In the genomic region with DNA sequence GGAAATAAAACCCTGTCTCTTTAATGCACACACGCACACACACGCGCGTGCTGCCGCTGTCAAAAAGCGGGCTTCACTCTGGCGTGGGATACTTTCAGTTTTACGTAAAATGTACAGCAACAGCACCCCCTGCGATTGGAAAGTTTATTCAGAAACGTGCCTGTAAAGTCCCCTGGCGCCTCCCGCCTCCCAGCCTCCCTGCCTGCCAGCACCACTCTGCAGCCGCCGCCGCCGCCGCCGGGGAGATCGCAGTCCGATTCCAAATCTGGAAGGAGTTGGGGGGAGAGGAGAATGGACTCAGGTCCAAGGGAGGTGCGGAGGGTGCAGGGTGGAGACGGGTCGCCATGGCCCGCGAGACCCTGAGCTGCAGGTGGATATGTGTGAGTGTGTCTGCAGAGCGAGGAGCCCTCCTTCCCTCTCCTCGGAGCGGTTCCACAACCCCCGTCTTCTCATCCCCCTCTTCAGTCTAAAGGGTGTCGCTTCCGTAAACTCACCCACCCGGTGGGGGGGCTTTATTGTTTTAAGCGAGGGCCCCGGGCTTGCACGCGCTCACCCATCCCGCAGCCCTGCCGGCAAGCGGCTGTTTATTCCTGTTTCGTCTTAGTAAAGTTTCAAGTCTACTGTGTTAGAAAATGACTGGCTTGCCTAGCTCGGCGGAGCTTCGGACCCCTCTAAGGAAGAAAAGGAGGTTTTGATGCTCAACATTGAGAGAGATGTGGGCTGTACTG, we compare ENCODE assay signal across 8 cellular contexts. TPM values are rescaled to one million over a fixed set of nuclear protein-coding genes. Genes with fewer than 3 reads are reported as not detected.
A peak's percentile ranks its signal among the peaks of the same experiment; 100 is the strongest.
DNase-seq lines count a peak whose midpoint lies in the region; ATAC-seq and TF ChIP-seq lines count a peak whose summit lies in the region.

No MANE protein-coding gene starts in this region.

- H2BK5ac ChIP-seq in H9 (ENCODE audit: insufficient read length, low read length): no peak overlapping the region

- no peak overlapping the region for H3K23ac ChIP-seq in H9 (ENCODE audit: insufficient read length, low read depth, low read length)

- POLR2A ChIA-PET in T-cell (lab: Charles Lee): no interaction called here

- H3K4me2 ChIP-seq in H9 (ENCODE audit: insufficient read depth, insufficient read length, low read length): peak overlapping the region; percentile 94
- peak overlapping the region; percentile 80 for H3K4me2 ChIP-seq in Loucy (ENCODE audit: low read depth, low read length, poor library complexity, severe bottlenecking)

- peak overlapping the region; percentile 52; the same call in 1 of the 2 replicates for H3K14ac ChIP-seq in H9 (ENCODE audit: insufficient read depth, low read length)

- no CpG with 5 or more reads among the region's 43 CpGs for WGBS in H9 (ENCODE audit: extremely low coverage, insufficient read length, low lambda C conversion rate)

- no peak overlapping the region for H2AFZ ChIP-seq in H9 (ENCODE audit: low read length)
- peak overlapping the region; percentile 88 for H2AFZ ChIP-seq in Loucy (ENCODE audit: low read length)

- CTCF ChIA-PET in T-cell (lab: Charles Lee): interaction anchor here in 1 of 2 donors (0.6 kb wide), 1 partner anchor 1108 kb away, joined by 5 read pairs; no protein-coding TSS in a partner anchor

- no peak overlapping the region for H3T11ph ChIP-seq in H9 (ENCODE audit: low read length)

- no peak overlapping the region for H3K4ac ChIP-seq in H9 (ENCODE audit: low read depth, low read length)

- H2BK20ac ChIP-seq in H9 (ENCODE audit: low read depth, low read length, poor library complexity, severe bottlenecking): no peak overlapping the region

- peaks cover 47% of the 10 kb centered on the region for H3K23me2 ChIP-seq in H9 (ENCODE audit: insufficient read length, low read depth, low read length, poor library complexity, severe bottlenecking)

- no peaks in the 10 kb centered on the region for H4K20me1 ChIP-seq in H9 (ENCODE audit: control insufficient read depth, insufficient read depth, insufficient read length)
- peaks cover 14% of the 10 kb centered on the region for H4K20me1 ChIP-seq in Loucy (ENCODE audit: insufficient read depth, low read length, poor library complexity, severe bottlenecking)

- no peak overlapping the region for H3K56ac ChIP-seq in H9 (ENCODE audit: insufficient read length, low read depth, low read length)

- H4K5ac ChIP-seq in H9 (ENCODE audit: insufficient read length, low read depth, low read length): no peak overlapping the region

- DNase-seq in NCI-H2107 treated with DMSO at 0.1 percent for 48 hours (lab: John Stamatoyannopoulos, UW; ENCODE audit: unreplicated experiment) (peak; percentile 14), NCI-H2107 (lab: John Stamatoyannopoulos, UW) (no peak), H9 (peak; percentile 66), T-cell (peak in 32 of 34 experiments; percentile 31 to 70 (median 51)), brain microvascular endothelial cell (no peak), kidney epithelial cell (ENCODE audit: low read depth) (peak; percentile 38)
- peak; percentile 45 to 47 for DNase-seq in stimulated activated CD4-positive, alpha-beta T cell treated with anti-CD3 and anti-CD28 coated beads, Interleukin-2, amount 100 ng/mL, for 48 hours

- H3K4me1 ChIP-seq in H9 (ENCODE audit: insufficient read depth, low read length) (no peaks in the 10 kb centered on the region), Loucy (ENCODE audit: insufficient read depth, low read length, poor library complexity, severe bottlenecking) (peaks cover 19% of the 10 kb centered on the region)

- peak; percentile 52 to 73 (median 58) for ATAC-seq in T-cell (replicated peaks in 1 of 4)

- H3K36me3 ChIP-seq in Loucy (ENCODE audit: insufficient read depth, low read length): no peaks in the 10 kb centered on the region
- no peaks in the 10 kb centered on the region for H3K36me3 ChIP-seq in brain microvascular endothelial cell (replicated peaks)
- no peaks in the 10 kb centered on the region for H3K36me3 ChIP-seq in kidney epithelial cell (ENCODE audit: control insufficient read depth, insufficient read depth, low read length)

- H4K91ac ChIP-seq in H9 (ENCODE audit: insufficient read length, low read depth, low read length): no peak overlapping the region

- H3K18ac ChIP-seq in H9 (ENCODE audit: insufficient read length, low read depth, low read length): peak overlapping the region; percentile 5

- H2BK120ac ChIP-seq in H9 (ENCODE audit: low read depth, low read length, poor library complexity, severe bottlenecking): no peak overlapping the region

- H3K27me3 ChIP-seq in H9 (ENCODE audit: insufficient read depth, low read length) (no peaks in the 10 kb centered on the region), Loucy (ENCODE audit: insufficient read depth, low read length, poor library complexity, severe bottlenecking) (peaks cover 26% of the 10 kb centered on the region), brain microvascular endothelial cell (replicated peaks) (peaks cover 16% of the 10 kb centered on the region), kidney epithelial cell (ENCODE audit: control insufficient read depth, insufficient read depth, low read length) (peaks cover 37% of the 10 kb centered on the region)

- H3K27ac Mint-ChIP-seq in H9 (peak overlapping the region; percentile 90 to 98 (median 94)), T-cell (peak overlapping the region; percentile 35 to 72)

- H3K9me3 ChIP-seq in H9 (ENCODE audit: control insufficient read depth, low read depth, low read length) (no peaks in the 10 kb centered on the region), Loucy (ENCODE audit: insufficient read depth, low read depth, low read length) (no peaks in the 10 kb centered on the region)

- H3K79me2 ChIP-seq in H9 (ENCODE audit: insufficient read depth, low read length) (peaks cover 1% of the 10 kb centered on the region; the same call in 1 of the 2 replicates), Loucy (ENCODE audit: insufficient read depth, low read length) (peaks cover 28% of the 10 kb centered on the region; the same call in 1 of the 2 replicates)

- no peak overlapping the region for H2AK5ac ChIP-seq in H9 (ENCODE audit: insufficient read length, low read length)

- H3K4me3 ChIP-seq in Loucy (ENCODE audit: low read length, poor library complexity, severe bottlenecking): peak overlapping the region; percentile 93
- peak overlapping the region; percentile 86 for H3K4me3 ChIP-seq in brain microvascular endothelial cell (ENCODE audit: low read depth, low read length)
- H3K4me3 ChIP-seq in kidney epithelial cell (ENCODE audit: low read depth, low read length): peak overlapping the region; percentile 72

- H3K36me3 Mint-ChIP-seq in H9 (ENCODE audit: insufficient read depth in 1 of 3, low read depth in 3 of 3): peaks cover 0 to 8% (median 2%) of the 10 kb centered on the region in 3 experiments; a peak in 3 of 7 replicates
- no peaks in the 10 kb centered on the region for H3K36me3 Mint-ChIP-seq in T-cell

- H3K9me2 ChIP-seq in Loucy (replicated peaks; ENCODE audit: low read depth, low read length): no peaks in the 10 kb centered on the region

- H3K27me3 Mint-ChIP-seq in H9 (ENCODE audit: low read depth): peaks cover 25% of the 10 kb centered on the region
- peaks cover 32 to 62% of the 10 kb centered on the region in 2 donors for H3K27me3 Mint-ChIP-seq in T-cell

- peak; percentile 43; the same call in 2 of the 3 replicates for TF ChIP-seq CTCF in H9 (conservative IDR thresholded peaks at IDR 0.05)
- TF ChIP-seq CTCF in Loucy (conservative IDR thresholded peaks at IDR 0.05; ENCODE audit: low read length): peak; percentile 57
- peak; percentile 52 for TF ChIP-seq CTCF in brain microvascular endothelial cell (IDR thresholded peaks at IDR 0.05; ENCODE audit: low read depth, low read length, missing control alignments)
- peak; percentile 31 for TF ChIP-seq CTCF in kidney epithelial cell (IDR thresholded peaks at IDR 0.05; ENCODE audit: insufficient read depth, low read length, poor library complexity, severe bottlenecking)

- H3K9me3 Mint-ChIP-seq in H9 (no peaks in the 10 kb centered on the region), T-cell (no peaks in the 10 kb centered on the region)

- H3K9ac ChIP-seq in H9 (ENCODE audit: extremely low read depth, insufficient read length, low read length): peak overlapping the region; percentile 55
- peak overlapping the region; percentile 72 for H3K9ac ChIP-seq in Loucy (ENCODE audit: low read depth, low read length, poor library complexity, severe bottlenecking)

- no peaks in the 10 kb centered on the region for H3K79me1 ChIP-seq in H9 (ENCODE audit: insufficient read depth, low read depth, low read length, poor library complexity, severe bottlenecking)

- H4K8ac ChIP-seq in H9 (replicated peaks; ENCODE audit: insufficient read length, low read depth, low read length): no peak overlapping the region

- H2BK12ac ChIP-seq in H9 (ENCODE audit: insufficient read length, low read depth, low read length): no peak overlapping the region

- H3K27ac ChIP-seq in H9 (ENCODE audit: insufficient read length, low read depth, low read length) (peak overlapping the region; percentile 53), brain microvascular endothelial cell (no peak overlapping the region)

- in situ Hi-C loops in brain microvascular endothelial cell (cut with HindIII; ENCODE audit: low pct_ligation_motif_present, low sequenced_read_pairs): no loop called here

- no peak overlapping the region for H2BK15ac ChIP-seq in H9 (ENCODE audit: low read depth, low read length)

- H3K4me3 Mint-ChIP-seq in H9: peak overlapping the region; percentile 95 to 96
- H3K4me3 Mint-ChIP-seq in T-cell: peak overlapping the region; percentile 84 to 93 (median 84)

- H3K4me1 Mint-ChIP-seq in H9 (peaks cover 16 to 20% of the 10 kb centered on the region in 2 experiments), T-cell (peaks cover 35 to 52% (median 41%) of the 10 kb centered on the region in 3 donors)

- H3F3A ChIP-seq in Loucy (ENCODE audit: low read depth): no peaks in the 10 kb centered on the region

RNA-seq across cellular contexts. Expression of a gene that starts 1.8 kb away (rescaled TPM):
- total RNA-seq in H9 (2021): 91.4 and 92.7 TPM in 2 replicates
- 10 to 100 TPM in 1 of 5 donors, 1 to 10 TPM in 4; 3.6 to 11.9 (median 5.6) TPM for total RNA-seq in T-cell
- total RNA-seq in kidney epithelial cell: 6.7 and 9.2 TPM in 2 replicates

Comparison
In these comparisons a context has a peak if more than half of its experiments do, and no peak if none do; other contexts are left out.
1. DNase-seq: peak in NCI-H2107 treated with DMSO at 0.1 percent for 48 hours (single experiment), H9 (single experiment), T-cell (32 of 34), kidney epithelial cell (single experiment) and stimulated activated CD4-positive, alpha-beta T cell treated with anti-CD3 and anti-CD28 coated beads, Interleukin-2, amount 100 ng/mL, for 48 hours (2 of 2); none in NCI-H2107 (single experiment) and brain microvascular endothelial cell (single experiment).
2. Peak in every context shown above with its lines, with median percentiles within 50 percentile points of each other: CTCF ChIP-seq and H3K4me3 ChIP-seq.